Comparison of ENCODE assay signal across 15 cellular contexts in genomic region chr13:93476175-93476574, GRCh38.
DNase-seq lines count a peak whose midpoint lies in the region; ATAC-seq and TF ChIP-seq lines count a peak whose summit lies in the region.
"Had no signal": no experiment of that assay in that cellular context is flagged by ENCODE, and none has a peak within 500 bp of the region (broad histone marks: within the 10 kb centered on the region; RNA-seq: fewer than 3 reads in every experiment).

No MANE protein-coding gene starts in this region.

- H3K4me1 Mint-ChIP-seq in HFFc6 (ENCODE audit: low read depth), result peaks cover 5% of the 10 kb centered on the region; the same call in 1 of the 2 replicates
- H3K4me1 Mint-ChIP-seq in activated naive CD4-positive, alpha-beta T cell treated with anti-CD3 and anti-CD28 coated beads, Interleukin-2, amount 10 ng/mL, durations not matched to agents 7 days and 5 days, result no peaks in the 10 kb centered on the region
- H3K4me1 Mint-ChIP-seq: activated naive CD8-positive, alpha-beta T cell treated with anti-CD3 and anti-CD28 coated beads for 36 hours had no signal

- in situ Hi-C loops in T47D (cut with HindIII; ENCODE audit: low pct_unique_long_range_greater_than_20kb, low sequenced_read_pairs), result no loop called here

- H3K9me3 Mint-ChIP-seq in HFFc6, result peaks cover 10% of the 10 kb centered on the region
- H3K9me3 Mint-ChIP-seq in activated naive CD4-positive, alpha-beta T cell treated with anti-CD3 and anti-CD28 coated beads, Interleukin-2, amount 10 ng/mL, durations not matched to agents 7 days and 5 days, result peaks cover 9% of the 10 kb centered on the region

- H3K36me3 Mint-ChIP-seq in HFFc6 (ENCODE audit: low read depth), result no peaks in the 10 kb centered on the region
- no peaks in the 10 kb centered on the region for H3K36me3 Mint-ChIP-seq in activated naive CD4-positive, alpha-beta T cell treated with anti-CD3 and anti-CD28 coated beads, Interleukin-2, amount 10 ng/mL, durations not matched to agents 7 days and 5 days
- H3K36me3 Mint-ChIP-seq: activated naive CD8-positive, alpha-beta T cell treated with anti-CD3 and anti-CD28 coated beads for 36 hours had no signal

- peaks cover 3% of the 10 kb centered on the region; the same call in 1 of the 2 replicates for H3K27me3 Mint-ChIP-seq in HFFc6 (ENCODE audit: insufficient read depth)
- no peaks in the 10 kb centered on the region for H3K27me3 Mint-ChIP-seq in activated naive CD4-positive, alpha-beta T cell treated with anti-CD3 and anti-CD28 coated beads, Interleukin-2, amount 10 ng/mL, durations not matched to agents 7 days and 5 days
- H3K27me3 Mint-ChIP-seq: activated naive CD8-positive, alpha-beta T cell treated with anti-CD3 and anti-CD28 coated beads for 36 hours had no signal

- no peak overlapping the region for H3K4me3 Mint-ChIP-seq in HFFc6
- H3K4me3 Mint-ChIP-seq in activated naive CD4-positive, alpha-beta T cell treated with anti-CD3 and anti-CD28 coated beads, Interleukin-2, amount 10 ng/mL, durations not matched to agents 7 days and 5 days, result no peak overlapping the region
- H3K4me3 Mint-ChIP-seq: activated naive CD8-positive, alpha-beta T cell treated with anti-CD3 and anti-CD28 coated beads for 36 hours had no signal

- no peak for TF ChIP-seq CTCF in AG04449 (IDR thresholded peaks at IDR 0.05; ENCODE audit: insufficient read depth, low read length, missing control alignments)
- TF ChIP-seq CTCF in HFFc6 (IDR thresholded peaks at IDR 0.05), result no peak

- H3K27ac Mint-ChIP-seq in HFFc6, result no peak overlapping the region
- no peak overlapping the region for H3K27ac Mint-ChIP-seq in activated naive CD4-positive, alpha-beta T cell treated with anti-CD3 and anti-CD28 coated beads, Interleukin-2, amount 10 ng/mL, durations not matched to agents 7 days and 5 days
- H3K27ac Mint-ChIP-seq: activated naive CD8-positive, alpha-beta T cell treated with anti-CD3 and anti-CD28 coated beads for 36 hours had no signal

- CTCF ChIA-PET in AG04449 (lab: Yijun Ruan, JAX), result no interaction called here
- CTCF ChIA-PET in activated naive CD4-positive, alpha-beta T cell treated with anti-CD3 and anti-CD28 coated beads, Interleukin-2, amount 10 ng/mL, durations not matched to agents 7 days and 5 days (lab: Charles Lee), result no interaction called here

- POLR2A ChIA-PET in AG04449 (lab: Yijun Ruan, JAX), result no interaction called here

- intact Hi-C loops in left cardiac atrium (cut with DNase I), result no loop called here

- no peak overlapping the region for H3K4me3 ChIP-seq in AG04449 (ENCODE audit: low read depth, low read length)
- H3K4me3 ChIP-seq: heart right ventricle, lower lobe of right lung, ovary, vagina had no signal

- ATAC-seq in GM19328 (IDR thresholded peaks at IDR 0.05; ENCODE audit: unreplicated experiment) (no peak), left cardiac atrium (no peak)
- ATAC-seq: heart right ventricle, lower lobe of right lung had no signal

- DNase-seq in AG04449 (ENCODE audit: low read depth, low spot score) (peak; percentile 46), HFFc6 (peak; percentile 9), T47D (ENCODE audit: low read depth in 1 of 2, low spot score in 1 of 2) (peak; percentile 15 to 71), islet precursor cell (peak; percentile 75), left cardiac atrium (no peak), NCI-H524 treated with DMSO at 0.1 percent for 48 hours (lab: John Stamatoyannopoulos, UW) (no peak)
- no peak for DNase-seq in activated naive CD4-positive, alpha-beta T cell treated with anti-CD3 and anti-CD28 coated beads, Interleukin-2, amount 10 ng/mL, durations not matched to agents 7 days and 5 days
- DNase-seq: activated naive CD8-positive, alpha-beta T cell treated with anti-CD3 and anti-CD28 coated beads for 36 hours; heart right ventricle; lower lobe of right lung; MV-4-11; NCI-H446; ovary had no signal

Comparison
In these comparisons a context has a peak if more than half of its experiments do, and no peak if none do; other contexts are left out.
1. DNase-seq: peak in AG04449 (single experiment), HFFc6 (single experiment), T47D (2 of 2) and islet precursor cell (single experiment); none in left cardiac atrium (single experiment), activated naive CD4-positive, alpha-beta T cell treated with anti-CD3 and anti-CD28 coated beads, Interleukin-2, amount 10 ng/mL, durations not matched to agents 7 days and 5 days (single experiment) and NCI-H524 treated with DMSO at 0.1 percent for 48 hours (single experiment).